ENCODE assay signal across 34 cellular contexts in the genomic region with DNA sequence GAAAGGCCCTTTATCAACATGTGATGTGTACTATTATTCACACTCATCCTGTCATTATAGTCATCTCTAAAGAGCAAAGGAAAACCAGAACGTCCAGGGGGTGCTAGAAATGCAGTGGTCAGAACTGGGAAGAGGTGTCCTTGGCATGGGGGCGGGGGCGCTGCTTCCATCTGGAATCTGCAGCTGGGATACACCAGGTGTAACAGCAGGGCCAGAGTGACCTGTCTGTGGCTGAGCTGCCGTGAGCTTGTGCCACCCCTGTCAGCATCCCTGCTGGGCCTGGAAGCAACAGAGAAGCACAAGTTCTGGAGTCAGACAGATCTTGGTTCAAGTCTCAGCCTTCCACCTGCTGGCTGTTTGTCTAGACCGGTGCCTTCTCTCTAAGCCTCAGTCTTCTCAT.
"Had no signal": no experiment of that assay in that cellular context is flagged by ENCODE, and none has a peak within 500 bp of the region (broad histone marks: within the 10 kb centered on the region; RNA-seq: fewer than 3 reads in every experiment).

No MANE protein-coding gene starts in this region.

- H3K27me3 ChIP-seq: MG63 had no signal

- H3K27ac ChIP-seq: KMS-11 had no signal

- DNase-seq: Karpas-422, Kasumi-1, MG63, MM.1S, MV-4-11, NCI-H1048, NCI-H1092, NCI-H1092 treated with DMSO at 0.1 percent for 48 hours, NCI-H1105, NCI-H1105 treated with DMSO at 0.1 percent for 48 hours, NCI-H1417, NCI-H1417 treated with DMSO at 0.1 percent for 48 hours, NCI-H1436, NCI-H1436 treated with DMSO at 0.1 percent for 48 hours, NCI-H146, NCI-H1694, NCI-H1694 treated with DMSO at 0.1 percent for 48 hours, NCI-H187, NCI-H187 treated with DMSO at 0.1 percent for 48 hours, NCI-H1930, NCI-H2029, NCI-H2029 treated with DMSO at 0.1 percent for 48 hours, NCI-H2081, NCI-H2081 treated with DMSO at 0.1 percent for 48 hours, NCI-H2107, NCI-H2171, NCI-H2171 treated with DMSO at 0.1 percent for 48 hours, NCI-H2227 treated with DMSO at 0.1 percent for 48 hours, NCI-H226, NCI-H345, NCI-H446, NCI-H446 treated with DMSO at 0.1 percent for 48 hours, NCI-H510A had no signal

- H3K4me3 ChIP-seq: MG63 had no signal

- H3K9me3 ChIP-seq: MG63 had no signal

- H3K36me3 ChIP-seq: MG63 had no signal

- H3K9ac ChIP-seq: KMS-11 had no signal

- H3K4me2 ChIP-seq: KMS-11 had no signal
